Comparison of ENCODE assay signal across 1 cellular context in the genomic region with DNA sequence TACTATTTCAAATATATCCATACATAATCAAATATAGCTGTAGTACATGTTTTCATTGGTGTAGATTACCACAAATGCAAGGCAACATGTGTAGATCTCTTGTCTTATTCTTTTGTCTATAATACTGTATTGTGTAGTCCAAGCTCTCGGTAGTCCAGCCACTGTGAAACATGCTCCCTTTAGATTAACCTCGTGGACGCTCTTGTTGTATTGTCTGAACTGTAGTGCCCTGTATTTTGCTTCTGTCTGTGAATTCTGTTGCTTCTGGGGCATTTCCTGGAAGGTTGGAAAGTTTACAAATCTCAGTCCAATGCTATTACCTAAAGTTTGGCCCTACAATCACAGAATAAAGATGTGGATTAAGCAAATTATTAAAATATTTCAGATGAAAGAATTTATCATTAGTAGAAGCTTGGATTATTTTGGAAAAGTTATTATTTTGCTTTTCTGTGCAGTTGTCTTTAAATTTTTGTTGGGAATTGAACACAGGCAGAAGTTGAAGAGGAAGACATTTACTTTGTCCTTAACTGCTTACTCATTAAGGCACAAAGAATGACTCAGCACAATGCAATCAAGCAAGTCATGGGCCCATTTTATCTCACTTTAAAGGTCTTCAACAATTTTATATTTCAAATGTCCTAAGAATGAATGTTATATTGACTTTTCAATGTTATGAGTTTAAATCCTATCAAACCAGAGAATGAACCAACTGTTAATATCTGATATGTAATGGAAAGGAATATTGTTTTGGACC.
TF ChIP-seq lines count a peak whose summit lies in the region.

No MANE protein-coding gene starts in this region.

TF ChIP-seq in K562, 482 proteins besides CTCF, POLR2A, EP300 and RAD21 (continued from another document):
- TF ChIP-seq MYC (IDR thresholded peaks at IDR 0.05; ENCODE audit: low read depth, low read length): peak; percentile 13; the same call in 1 of the 2 replicates
- no peak for TF ChIP-seq MYC (CRISPR knock-in tag; IDR thresholded peaks at IDR 0.05; ENCODE audit: borderline replicate concordance, low read depth)
- TF ChIP-seq EP400 (IDR thresholded peaks at IDR 0.05): peak; percentile 42
- 0 out of 2 replicates have a peak, but pooled peaks have one; percentile 35 for TF ChIP-seq NBN (IDR thresholded peaks at IDR 0.05; ENCODE audit: low read depth)
- peak; percentile 48 for TF ChIP-seq CBFA2T3 (IDR thresholded peaks at IDR 0.05)
- TF ChIP-seq PHF20 (IDR thresholded peaks at IDR 0.05; ENCODE audit: partially characterized antibody): no peak
- peak; percentile 44 to 47; a peak in 2 of 4 replicates for TF ChIP-seq KDM1A (IDR thresholded peaks at IDR 0.05)
- TF ChIP-seq, protein P1, sequence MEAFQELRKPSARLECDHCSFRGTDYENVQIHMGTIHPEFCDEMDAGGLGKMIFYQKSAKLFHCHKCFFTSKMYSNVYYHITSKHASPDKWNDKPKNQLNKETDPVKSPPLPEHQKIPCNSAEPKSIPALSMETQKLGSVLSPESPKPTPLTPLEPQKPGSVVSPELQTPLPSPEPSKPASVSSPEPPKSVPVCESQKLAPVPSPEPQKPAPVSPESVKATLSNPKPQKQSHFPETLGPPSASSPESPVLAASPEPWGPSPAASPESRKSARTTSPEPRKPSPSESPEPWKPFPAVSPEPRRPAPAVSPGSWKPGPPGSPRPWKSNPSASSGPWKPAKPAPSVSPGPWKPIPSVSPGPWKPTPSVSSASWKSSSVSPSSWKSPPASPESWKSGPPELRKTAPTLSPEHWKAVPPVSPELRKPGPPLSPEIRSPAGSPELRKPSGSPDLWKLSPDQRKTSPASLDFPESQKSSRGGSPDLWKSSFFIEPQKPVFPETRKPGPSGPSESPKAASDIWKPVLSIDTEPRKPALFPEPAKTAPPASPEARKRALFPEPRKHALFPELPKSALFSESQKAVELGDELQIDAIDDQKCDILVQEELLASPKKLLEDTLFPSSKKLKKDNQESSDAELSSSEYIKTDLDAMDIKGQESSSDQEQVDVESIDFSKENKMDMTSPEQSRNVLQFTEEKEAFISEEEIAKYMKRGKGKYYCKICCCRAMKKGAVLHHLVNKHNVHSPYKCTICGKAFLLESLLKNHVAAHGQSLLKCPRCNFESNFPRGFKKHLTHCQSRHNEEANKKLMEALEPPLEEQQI (IDR thresholded peaks at IDR 0.05): 0 out of 2 replicates have a peak, but pooled peaks have one; percentile 54
- TF ChIP-seq NR2C1 (IDR thresholded peaks at IDR 0.05): no peak
- no peak for TF ChIP-seq NR2C1 (tag; IDR thresholded peaks at IDR 0.05)
- TF ChIP-seq, protein P2, sequence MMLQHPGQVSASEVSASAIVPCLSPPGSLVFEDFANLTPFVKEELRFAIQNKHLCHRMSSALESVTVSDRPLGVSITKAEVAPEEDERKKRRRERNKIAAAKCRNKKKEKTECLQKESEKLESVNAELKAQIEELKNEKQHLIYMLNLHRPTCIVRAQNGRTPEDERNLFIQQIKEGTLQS (IDR thresholded peaks at IDR 0.05): peak; percentile 71
- TF ChIP-seq, protein P2 (CRISPR knock-in tag; conservative IDR thresholded peaks at IDR 0.05): no peak
- peak in 1 of 2 experiments; percentile 45; a peak in 1 of 4 replicates for TF ChIP-seq ARNT (IDR thresholded peaks at IDR 0.05)
- peak; percentile 97 for TF ChIP-seq MAFK (IDR thresholded peaks at IDR 0.05; ENCODE audit: low read length)
- no peak for TF ChIP-seq NCOA4 (IDR thresholded peaks at IDR 0.05; ENCODE audit: partially characterized antibody)
- TF ChIP-seq, protein P3, sequence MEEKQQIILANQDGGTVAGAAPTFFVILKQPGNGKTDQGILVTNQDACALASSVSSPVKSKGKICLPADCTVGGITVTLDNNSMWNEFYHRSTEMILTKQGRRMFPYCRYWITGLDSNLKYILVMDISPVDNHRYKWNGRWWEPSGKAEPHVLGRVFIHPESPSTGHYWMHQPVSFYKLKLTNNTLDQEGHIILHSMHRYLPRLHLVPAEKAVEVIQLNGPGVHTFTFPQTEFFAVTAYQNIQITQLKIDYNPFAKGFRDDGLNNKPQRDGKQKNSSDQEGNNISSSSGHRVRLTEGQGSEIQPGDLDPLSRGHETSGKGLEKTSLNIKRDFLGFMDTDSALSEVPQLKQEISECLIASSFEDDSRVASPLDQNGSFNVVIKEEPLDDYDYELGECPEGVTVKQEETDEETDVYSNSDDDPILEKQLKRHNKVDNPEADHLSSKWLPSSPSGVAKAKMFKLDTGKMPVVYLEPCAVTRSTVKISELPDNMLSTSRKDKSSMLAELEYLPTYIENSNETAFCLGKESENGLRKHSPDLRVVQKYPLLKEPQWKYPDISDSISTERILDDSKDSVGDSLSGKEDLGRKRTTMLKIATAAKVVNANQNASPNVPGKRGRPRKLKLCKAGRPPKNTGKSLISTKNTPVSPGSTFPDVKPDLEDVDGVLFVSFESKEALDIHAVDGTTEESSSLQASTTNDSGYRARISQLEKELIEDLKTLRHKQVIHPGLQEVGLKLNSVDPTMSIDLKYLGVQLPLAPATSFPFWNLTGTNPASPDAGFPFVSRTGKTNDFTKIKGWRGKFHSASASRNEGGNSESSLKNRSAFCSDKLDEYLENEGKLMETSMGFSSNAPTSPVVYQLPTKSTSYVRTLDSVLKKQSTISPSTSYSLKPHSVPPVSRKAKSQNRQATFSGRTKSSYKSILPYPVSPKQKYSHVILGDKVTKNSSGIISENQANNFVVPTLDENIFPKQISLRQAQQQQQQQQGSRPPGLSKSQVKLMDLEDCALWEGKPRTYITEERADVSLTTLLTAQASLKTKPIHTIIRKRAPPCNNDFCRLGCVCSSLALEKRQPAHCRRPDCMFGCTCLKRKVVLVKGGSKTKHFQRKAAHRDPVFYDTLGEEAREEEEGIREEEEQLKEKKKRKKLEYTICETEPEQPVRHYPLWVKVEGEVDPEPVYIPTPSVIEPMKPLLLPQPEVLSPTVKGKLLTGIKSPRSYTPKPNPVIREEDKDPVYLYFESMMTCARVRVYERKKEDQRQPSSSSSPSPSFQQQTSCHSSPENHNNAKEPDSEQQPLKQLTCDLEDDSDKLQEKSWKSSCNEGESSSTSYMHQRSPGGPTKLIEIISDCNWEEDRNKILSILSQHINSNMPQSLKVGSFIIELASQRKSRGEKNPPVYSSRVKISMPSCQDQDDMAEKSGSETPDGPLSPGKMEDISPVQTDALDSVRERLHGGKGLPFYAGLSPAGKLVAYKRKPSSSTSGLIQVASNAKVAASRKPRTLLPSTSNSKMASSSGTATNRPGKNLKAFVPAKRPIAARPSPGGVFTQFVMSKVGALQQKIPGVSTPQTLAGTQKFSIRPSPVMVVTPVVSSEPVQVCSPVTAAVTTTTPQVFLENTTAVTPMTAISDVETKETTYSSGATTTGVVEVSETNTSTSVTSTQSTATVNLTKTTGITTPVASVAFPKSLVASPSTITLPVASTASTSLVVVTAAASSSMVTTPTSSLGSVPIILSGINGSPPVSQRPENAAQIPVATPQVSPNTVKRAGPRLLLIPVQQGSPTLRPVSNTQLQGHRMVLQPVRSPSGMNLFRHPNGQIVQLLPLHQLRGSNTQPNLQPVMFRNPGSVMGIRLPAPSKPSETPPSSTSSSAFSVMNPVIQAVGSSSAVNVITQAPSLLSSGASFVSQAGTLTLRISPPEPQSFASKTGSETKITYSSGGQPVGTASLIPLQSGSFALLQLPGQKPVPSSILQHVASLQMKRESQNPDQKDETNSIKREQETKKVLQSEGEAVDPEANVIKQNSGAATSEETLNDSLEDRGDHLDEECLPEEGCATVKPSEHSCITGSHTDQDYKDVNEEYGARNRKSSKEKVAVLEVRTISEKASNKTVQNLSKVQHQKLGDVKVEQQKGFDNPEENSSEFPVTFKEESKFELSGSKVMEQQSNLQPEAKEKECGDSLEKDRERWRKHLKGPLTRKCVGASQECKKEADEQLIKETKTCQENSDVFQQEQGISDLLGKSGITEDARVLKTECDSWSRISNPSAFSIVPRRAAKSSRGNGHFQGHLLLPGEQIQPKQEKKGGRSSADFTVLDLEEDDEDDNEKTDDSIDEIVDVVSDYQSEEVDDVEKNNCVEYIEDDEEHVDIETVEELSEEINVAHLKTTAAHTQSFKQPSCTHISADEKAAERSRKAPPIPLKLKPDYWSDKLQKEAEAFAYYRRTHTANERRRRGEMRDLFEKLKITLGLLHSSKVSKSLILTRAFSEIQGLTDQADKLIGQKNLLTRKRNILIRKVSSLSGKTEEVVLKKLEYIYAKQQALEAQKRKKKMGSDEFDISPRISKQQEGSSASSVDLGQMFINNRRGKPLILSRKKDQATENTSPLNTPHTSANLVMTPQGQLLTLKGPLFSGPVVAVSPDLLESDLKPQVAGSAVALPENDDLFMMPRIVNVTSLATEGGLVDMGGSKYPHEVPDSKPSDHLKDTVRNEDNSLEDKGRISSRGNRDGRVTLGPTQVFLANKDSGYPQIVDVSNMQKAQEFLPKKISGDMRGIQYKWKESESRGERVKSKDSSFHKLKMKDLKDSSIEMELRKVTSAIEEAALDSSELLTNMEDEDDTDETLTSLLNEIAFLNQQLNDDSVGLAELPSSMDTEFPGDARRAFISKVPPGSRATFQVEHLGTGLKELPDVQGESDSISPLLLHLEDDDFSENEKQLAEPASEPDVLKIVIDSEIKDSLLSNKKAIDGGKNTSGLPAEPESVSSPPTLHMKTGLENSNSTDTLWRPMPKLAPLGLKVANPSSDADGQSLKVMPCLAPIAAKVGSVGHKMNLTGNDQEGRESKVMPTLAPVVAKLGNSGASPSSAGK (IDR thresholded peaks at IDR 0.05): 0 out of 2 replicates have a peak, but pooled peaks have one; percentile 25
- TF ChIP-seq, protein P4, sequence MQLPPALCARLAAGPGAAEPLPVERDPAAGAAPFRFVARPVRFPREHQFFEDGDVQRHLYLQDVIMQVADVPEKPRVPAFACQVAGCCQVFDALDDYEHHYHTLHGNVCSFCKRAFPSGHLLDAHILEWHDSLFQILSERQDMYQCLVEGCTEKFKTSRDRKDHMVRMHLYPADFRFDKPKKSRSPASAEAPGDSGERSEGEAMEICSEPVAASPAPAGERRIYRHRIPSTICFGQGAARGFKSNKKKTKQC (CRISPR knock-in tag; IDR thresholded peaks at IDR 0.05): no peak
- TF ChIP-seq SMARCE1 (IDR thresholded peaks at IDR 0.05): peak; percentile 63
